9 cellular contexts compared by ENCODE assay signal in the genomic region with DNA sequence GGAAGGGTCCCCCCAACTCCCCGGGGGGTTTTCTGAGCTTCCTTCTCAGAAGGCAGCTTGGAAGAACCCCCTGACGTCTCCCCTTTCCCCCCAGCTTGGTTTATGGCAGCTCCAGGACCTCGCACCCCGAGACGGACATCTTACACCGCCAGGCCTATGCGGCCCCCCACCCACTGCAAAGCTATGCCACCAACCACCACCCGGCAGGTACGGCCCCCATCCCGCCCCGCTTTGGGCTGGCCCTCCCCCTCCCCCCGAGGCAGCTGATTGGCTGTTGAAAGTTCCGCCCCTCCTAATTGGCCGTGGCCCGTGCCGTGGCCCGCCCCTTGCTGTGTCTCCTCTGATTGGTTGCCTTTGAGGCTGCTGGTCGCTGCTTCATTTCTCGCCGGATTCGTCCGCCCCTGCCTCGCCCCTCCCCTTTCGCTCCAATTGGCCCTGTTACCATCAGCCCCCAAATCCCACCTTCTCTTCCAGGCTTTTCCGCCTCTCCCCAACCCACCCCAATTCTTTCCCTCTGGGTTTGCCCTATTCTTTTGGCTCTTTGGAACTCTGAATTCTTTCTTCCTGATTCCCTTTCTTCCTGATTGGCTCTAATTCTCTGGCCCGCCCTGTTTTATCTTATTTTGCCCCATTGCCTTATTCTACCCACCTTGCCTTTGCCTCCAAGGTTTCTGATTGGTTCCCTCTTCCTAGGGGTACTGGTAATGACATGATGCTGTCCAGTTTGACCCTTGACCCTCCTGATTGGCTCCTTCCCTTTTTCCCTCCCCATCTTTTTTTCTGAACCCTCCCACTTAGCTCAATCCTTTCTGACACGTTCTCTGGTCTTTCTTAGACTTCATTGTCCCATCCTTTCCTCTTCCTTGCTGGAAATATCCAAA. TPM values are rescaled to one million over a fixed set of nuclear protein-coding genes. Genes with fewer than 3 reads are reported as not detected.
DNase-seq lines count a peak whose midpoint lies in the region; ATAC-seq, FAIRE-seq and TF ChIP-seq lines count a peak whose summit lies in the region.
"Had no signal": no experiment of that assay in that cellular context is flagged by ENCODE, and none has a peak within 500 bp of the region (broad histone marks: within the 10 kb centered on the region; RNA-seq: fewer than 3 reads in every experiment).

No MANE protein-coding gene starts in this region.

- peaks cover 53% of the 10 kb centered on the region for H3K79me2 ChIP-seq in MM.1S (ENCODE audit: low read length)

- H3K4me1 Mint-ChIP-seq in CD8-positive, alpha-beta T cell (ENCODE audit: low read depth), result peaks cover 38% of the 10 kb centered on the region
- H3K4me1 Mint-ChIP-seq in activated naive CD8-positive, alpha-beta T cell treated with anti-CD3 and anti-CD28 coated beads, Interleukin-2, amount 50 U/mL, for 24 hours, result peaks cover 31% of the 10 kb centered on the region

- peak overlapping the region; percentile 76; the same call in 1 of the 2 replicates for H3K9ac ChIP-seq in MM.1S (ENCODE audit: low read length)

- no peaks in the 10 kb centered on the region for H3K9me2 ChIP-seq in MM.1S (replicated peaks; ENCODE audit: insufficient read depth, low read length)

- peak; percentile 85 to 94 (median 92) for DNase-seq in CD8-positive, alpha-beta T cell
- DNase-seq in MM.1S (peak; percentile 94), SW480 (ENCODE audit: low spot score) (peak; percentile 95), cardiac muscle cell (ENCODE audit: low read depth in 1 of 2, low spot score in 1 of 2) (peak; percentile 94 to 96), pancreas (peak; percentile 92 to 96 (median 92))
- DNase-seq in activated naive CD8-positive, alpha-beta T cell treated with anti-CD3 and anti-CD28 coated beads, Interleukin-2, amount 50 U/mL, for 24 hours, result peak; percentile 96

- POLR2A ChIA-PET in CD8-positive, alpha-beta T cell (lab: Charles Lee), result interaction anchor here (1.0 to 2.5 kb wide), 4 partner anchors 13 to 123 kb away, joined by 3 to 17 read pairs (median 6); partner anchors contain the start of genes NOSIP, PRRG2 and RRAS

- intact Hi-C loops in CD8-positive, alpha-beta T cell (cut with DNase I, micrococcal nuclease), result loop anchor here (1.0 to 5.0 kb wide), 8 partner anchors 47 to 956 kb away; partner anchors contain the start of genes DBP (in 2 of the 2), GYS1 (in 2 of the 2), MED25 (in 2 of the 2) and RUVBL2 (in 2 of the 2)
- intact Hi-C loops in pancreas (cut with DNase I), result no loop called here

- CTCF ChIA-PET in CD8-positive, alpha-beta T cell (lab: Charles Lee), result interaction anchor here (1.0 to 1.4 kb wide), 3 partner anchors 13 to 80 kb away, joined by 3 read pairs; partner anchors contain the start of genes NOSIP and PRRG2

- H3K4me2 ChIP-seq in MM.1S (ENCODE audit: low read depth, low read length), result peak overlapping the region; percentile 95

- peak overlapping the region; percentile 91 for H3K4me3 Mint-ChIP-seq in CD8-positive, alpha-beta T cell
- H3K4me3 Mint-ChIP-seq in activated naive CD8-positive, alpha-beta T cell treated with anti-CD3 and anti-CD28 coated beads, Interleukin-2, amount 50 U/mL, for 24 hours, result peak overlapping the region; percentile 89

- H3K4me1 ChIP-seq in CD8-positive, alpha-beta T cell (ENCODE audit: insufficient read depth, low read length), result peaks cover 23% of the 10 kb centered on the region
- peaks cover 16% of the 10 kb centered on the region for H3K4me1 ChIP-seq in MM.1S (ENCODE audit: low read length)
- H3K4me1 ChIP-seq in cardiac muscle cell (ENCODE audit: low read depth), result peaks cover 20% of the 10 kb centered on the region
- H3K4me1 ChIP-seq in pancreas, result no peaks in the 10 kb centered on the region
- peaks cover 16% of the 10 kb centered on the region for H3K4me1 ChIP-seq in thymus (ENCODE audit: control insufficient read depth, insufficient read depth, low read length)

- no peaks in the 10 kb centered on the region for H3K9me3 ChIP-seq in CD8-positive, alpha-beta T cell (ENCODE audit: low read length)
- H3K9me3 ChIP-seq in MM.1S (replicated peaks; ENCODE audit: insufficient read depth, low read length), result no peaks in the 10 kb centered on the region
- no peaks in the 10 kb centered on the region for H3K9me3 ChIP-seq in cardiac muscle cell (ENCODE audit: low read depth)
- no peaks in the 10 kb centered on the region for H3K9me3 ChIP-seq in pancreas
- H3K9me3 ChIP-seq in thymus (ENCODE audit: control insufficient read depth), result no peaks in the 10 kb centered on the region

- no peaks in the 10 kb centered on the region for H4K20me1 ChIP-seq in MM.1S (ENCODE audit: insufficient read depth, low read length)

- peak overlapping the region; percentile 95 for H3K4me3 ChIP-seq in CD8-positive, alpha-beta T cell (ENCODE audit: low read depth, low read length)
- H3K4me3 ChIP-seq in MM.1S (ENCODE audit: low read length), result peak overlapping the region; percentile 94
- peak overlapping the region; percentile 99 for H3K4me3 ChIP-seq in cardiac muscle cell
- H3K4me3 ChIP-seq in pancreas, result peak overlapping the region in 3 of 4 donors; percentile 67 to 86 (median 78)
- H3K4me3 ChIP-seq in thymus (ENCODE audit: low read length), result peak overlapping the region; percentile 94

- TF ChIP-seq CTCF in CD8-positive, alpha-beta T cell (IDR thresholded peaks at IDR 0.05), result no peak
- no peak for TF ChIP-seq CTCF in MM.1S (IDR thresholded peaks at IDR 0.05; ENCODE audit: low read length)
- no peak for TF ChIP-seq CTCF in cardiac muscle cell (IDR thresholded peaks at IDR 0.05; ENCODE audit: low read depth, low read length)
- no peak for TF ChIP-seq CTCF in pancreas (IDR thresholded peaks at IDR 0.05)

- no peak for FAIRE-seq in pancreas (lab: Jason Lieb, UNC)
- FAIRE-seq: islet of Langerhans had no signal

- H3K9me3 Mint-ChIP-seq in CD8-positive, alpha-beta T cell, result no peaks in the 10 kb centered on the region
- H3K9me3 Mint-ChIP-seq in activated naive CD8-positive, alpha-beta T cell treated with anti-CD3 and anti-CD28 coated beads, Interleukin-2, amount 50 U/mL, for 24 hours, result no peaks in the 10 kb centered on the region

- peaks cover 15% of the 10 kb centered on the region for H3K36me3 ChIP-seq in CD8-positive, alpha-beta T cell (ENCODE audit: insufficient read depth, low read length)
- H3K36me3 ChIP-seq in MM.1S (replicated peaks; ENCODE audit: insufficient read depth, low read length) (no peaks in the 10 kb centered on the region), cardiac muscle cell (peaks cover 26% of the 10 kb centered on the region), pancreas (peaks cover 3 to 10% (median 6%) of the 10 kb centered on the region in 3 donors), thymus (ENCODE audit: control insufficient read depth, insufficient read depth) (peaks cover 41% of the 10 kb centered on the region)

- WGBS in pancreas, 2 donors, result 7 to 11% methylated on average over 26 to 27 of the region's 27 CpGs
- 11% methylated on average over 27 of the region's 27 CpGs for WGBS in thymus

- peak overlapping the region; percentile 0 for H3K27ac ChIP-seq in CD8-positive, alpha-beta T cell (ENCODE audit: low read depth, low read length)
- peak overlapping the region; percentile 57; the same call in 1 of the 2 replicates for H3K27ac ChIP-seq in MM.1S (ENCODE audit: low read length)
- H3K27ac ChIP-seq in cardiac muscle cell, result peak overlapping the region; percentile 82
- H3K27ac ChIP-seq in pancreas, result peak overlapping the region in 2 of 4 donors; percentile 56 to 92
- peak overlapping the region; percentile 92 for H3K27ac ChIP-seq in thymus (ENCODE audit: low read depth)

- ATAC-seq in CD8-positive, alpha-beta T cell, result peak; percentile 50
- ATAC-seq in GM21390 (IDR thresholded peaks at IDR 0.05; ENCODE audit: unreplicated experiment) (peak; percentile 44), pancreas (peak; percentile 55 to 72 (median 68))
- peak; percentile 62 for ATAC-seq in activated naive CD8-positive, alpha-beta T cell treated with anti-CD3 and anti-CD28 coated beads, Interleukin-2, amount 50 U/mL, for 24 hours

- H3K27me3 ChIP-seq in CD8-positive, alpha-beta T cell (ENCODE audit: insufficient read depth, low read length), result no peaks in the 10 kb centered on the region
- no peaks in the 10 kb centered on the region for H3K27me3 ChIP-seq in MM.1S (replicated peaks; ENCODE audit: insufficient read depth, low read length)
- H3K27me3 ChIP-seq in cardiac muscle cell, result no peaks in the 10 kb centered on the region
- H3K27me3 ChIP-seq in pancreas, result no peaks in the 10 kb centered on the region
- no peaks in the 10 kb centered on the region for H3K27me3 ChIP-seq in thymus (ENCODE audit: control insufficient read depth, insufficient read depth)

- peaks cover 27% of the 10 kb centered on the region for H3F3A ChIP-seq in MM.1S (ENCODE audit: insufficient read depth, low read length)

- no peaks in the 10 kb centered on the region for H3K27me3 Mint-ChIP-seq in CD8-positive, alpha-beta T cell (ENCODE audit: low read depth)
- no peaks in the 10 kb centered on the region for H3K27me3 Mint-ChIP-seq in activated naive CD8-positive, alpha-beta T cell treated with anti-CD3 and anti-CD28 coated beads, Interleukin-2, amount 50 U/mL, for 24 hours

- H3K36me3 Mint-ChIP-seq in CD8-positive, alpha-beta T cell, result peaks cover 29% of the 10 kb centered on the region
- H3K36me3 Mint-ChIP-seq in activated naive CD8-positive, alpha-beta T cell treated with anti-CD3 and anti-CD28 coated beads, Interleukin-2, amount 50 U/mL, for 24 hours (ENCODE audit: low read depth), result peaks cover 11% of the 10 kb centered on the region

- no peak overlapping the region for H2AFZ ChIP-seq in MM.1S (ENCODE audit: low read length)

- peak overlapping the region; percentile 94 for H3K27ac Mint-ChIP-seq in CD8-positive, alpha-beta T cell
- peak overlapping the region; percentile 90 for H3K27ac Mint-ChIP-seq in activated naive CD8-positive, alpha-beta T cell treated with anti-CD3 and anti-CD28 coated beads, Interleukin-2, amount 50 U/mL, for 24 hours

RNA-seq across cellular contexts. Expression of gene PRR12, which starts 2.5 kb away (rescaled TPM):
- 10 to 100 TPM; 26.2 to 28.9 TPM for total RNA-seq in CD8-positive, alpha-beta T cell
- total RNA-seq in cardiac muscle cell (18.2 and 24.7 TPM in 2 replicates), pancreas (10 to 100 TPM in 3 of 6 donors, 1 to 10 TPM in 3; 8.3 to 17.7 (median 9.5) TPM)
- polyA plus RNA-seq in cardiac muscle cell (3.9 and 5.1 TPM in 2 replicates), pancreas (10 to 100 TPM; 14.0 to 18.9 TPM), thymus (10.2 TPM)

RNA-seq across cellular contexts. Expression of gene PRRG2, which starts 12.4 kb away (rescaled TPM):
- 1 to 10 TPM in 1 of 2 experiments, under 1 TPM in 1; 0.52 to 1.4 TPM for total RNA-seq in CD8-positive, alpha-beta T cell
- total RNA-seq in cardiac muscle cell, result 0.67 and 8.2 TPM in 2 replicates
- 0.10 and 0.29 TPM in 2 replicates for polyA plus RNA-seq in cardiac muscle cell
- total RNA-seq in pancreas, result 1 to 10 TPM; 6.5 to 8.9 (median 8.3) TPM
- 10 to 100 TPM; 11.6 to 15.9 TPM for polyA plus RNA-seq in pancreas
- polyA plus RNA-seq in thymus, result 5.5 TPM

RNA-seq across cellular contexts. Expression of gene NOSIP, which starts 13.1 kb away (rescaled TPM):
- total RNA-seq in CD8-positive, alpha-beta T cell, result 100 to 1,000 TPM; 103 to 110 TPM
- total RNA-seq in cardiac muscle cell, result 120 and 132 TPM in 2 replicates
- polyA plus RNA-seq in cardiac muscle cell, result 181 and 193 TPM in 2 replicates
- 10 to 100 TPM; 40.5 to 76.3 (median 52.1) TPM for total RNA-seq in pancreas
- polyA plus RNA-seq in pancreas, result 100 to 1,000 TPM; 120 to 148 TPM
- polyA plus RNA-seq in thymus, result 156 TPM

RNA-seq across cellular contexts. Expression of gene RRAS, which starts 46.5 kb away (rescaled TPM):
- 1 to 10 TPM; 3.6 to 4.9 TPM for total RNA-seq in CD8-positive, alpha-beta T cell
- 41.3 and 42.6 TPM in 2 replicates for total RNA-seq in cardiac muscle cell
- polyA plus RNA-seq in cardiac muscle cell, result 80.1 and 88.1 TPM in 2 replicates
- 10 to 100 TPM in 2 of 6 donors, 1 to 10 TPM in 4; 5.5 to 24.4 (median 7.5) TPM for total RNA-seq in pancreas
- polyA plus RNA-seq in pancreas, result 10 to 100 TPM; 27.2 to 42.9 TPM
- polyA plus RNA-seq in thymus, result 60.9 TPM

RNA-seq across cellular contexts. Expression of gene SCAF1, which starts 48.5 kb away (rescaled TPM):
- 10 to 100 TPM; 30.2 to 33.3 TPM for total RNA-seq in CD8-positive, alpha-beta T cell
- total RNA-seq in cardiac muscle cell, result 66.9 and 71.0 TPM in 2 replicates
- polyA plus RNA-seq in cardiac muscle cell, result 16.4 and 19.3 TPM in 2 replicates
- total RNA-seq in pancreas, result 10 to 100 TPM; 17.3 to 34.8 (median 28.3) TPM
- 10 to 100 TPM; 17.8 to 30.4 TPM for polyA plus RNA-seq in pancreas
- polyA plus RNA-seq in thymus, result 17.2 TPM

Comparison
In these comparisons a context has a peak if more than half of its experiments do, and no peak if none do; other contexts are left out.
1. intact Hi-C loops: an anchor here in CD8-positive, alpha-beta T cell (1.0 to 5.0 kb wide); none called in pancreas.